ENCODE assay signal across 26 cellular contexts in genomic region chr6:167730441-167730840, GRCh38.
"Had no signal": no experiment of that assay in that cellular context is flagged by ENCODE, and none has a peak within 500 bp of the region (broad histone marks: within the 10 kb centered on the region; RNA-seq: fewer than 3 reads in every experiment).

No MANE protein-coding gene starts in this region.

- ATAC-seq: activated T-cell treated with anti-CD3 and anti-CD28 coated beads, Interleukin-2, amount 50 U/mL, for 72 hours; activated T-helper 17 cell treated with anti-CD3 and anti-CD28 coated beads, Interleukin-2, amount 50 U/mL, for 72 hours; Panc1; T-helper 17 cell had no signal

- H3K9me3 ChIP-seq: SJSA1 had no signal

- H3K36me3 ChIP-seq: brain microvascular endothelial cell, SJSA1 had no signal

- H3K4me3 ChIP-seq: SJSA1 had no signal

- H3K27ac ChIP-seq: brain microvascular endothelial cell, SJSA1 had no signal

- H3K4me2 ChIP-seq: SK-N-SH had no signal

- DNase-seq: activated CD4-positive, alpha-beta memory T cell treated with anti-CD3 and anti-CD28 coated beads, Interleukin-2, amount 10 ng/mL, durations not matched to agents 7 days and 5 days; activated CD4-positive, alpha-beta T cell treated with anti-CD3 and anti-CD28 coated beads for 1 hour; activated CD4-positive, alpha-beta T cell treated with anti-CD3 and anti-CD28 coated beads for 48 hours; activated CD4-positive, CD25-positive, alpha-beta regulatory T cell; activated effector memory CD4-positive, alpha-beta T cell treated with anti-CD3 and anti-CD28 coated beads, Interleukin-2, amount 50 U/mL, for 16 hours; activated naive CD4-positive, alpha-beta T cell; activated naive CD4-positive, alpha-beta T cell treated with anti-CD3 and anti-CD28 coated beads, Interleukin-2, amount 50 U/mL, for 16 hours; activated naive CD8-positive, alpha-beta T cell treated with anti-CD3 and anti-CD28 coated beads for 36 hours; activated T-cell treated with anti-CD3 and anti-CD28 coated beads, Interleukin-2, amount 50 U/mL, for 72 hours; amniotic stem cell; aorta; brain microvascular endothelial cell; Karpas-422; KBM-7; NCI-H1105 treated with DMSO at 0.1 percent for 48 hours; NCI-H1436; NCI-H1694 treated with DMSO at 0.1 percent for 48 hours; NCI-H2029; NCI-H345; NCI-H524 treated with DMSO at 0.1 percent for 48 hours; SHP77 treated with DMSO at 0.1 percent for 48 hours; SK-N-SH; T-helper 17 cell had no signal

- H3K9ac ChIP-seq: SK-N-SH had no signal

- H3K27me3 ChIP-seq: brain microvascular endothelial cell had no signal
